ENCODE assay signal across 15 cellular contexts in the genomic region with DNA sequence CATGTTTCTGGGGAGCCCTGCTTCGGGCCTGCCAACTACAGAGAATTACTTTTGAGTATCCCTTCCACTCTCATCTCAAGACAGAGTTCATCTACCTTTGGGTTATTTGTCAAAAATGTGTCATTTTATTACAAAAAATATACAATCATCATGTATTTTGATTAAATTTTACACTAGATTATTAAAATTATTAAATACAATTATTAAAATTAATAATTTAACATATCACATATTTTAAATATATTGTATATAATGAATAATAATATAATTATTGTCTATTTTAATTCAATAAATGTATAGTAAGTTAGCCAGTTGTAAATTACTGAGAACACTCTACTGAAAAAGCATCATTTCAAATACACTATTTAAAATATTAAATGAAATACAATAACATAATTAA. TPM values are rescaled to one million over a fixed set of nuclear protein-coding genes. Genes with fewer than 3 reads are reported as not detected.
DNase-seq lines count a peak whose midpoint lies in the region; ATAC-seq and TF ChIP-seq lines count a peak whose summit lies in the region.
"Had no signal": no experiment of that assay in that cellular context is flagged by ENCODE, and none has a peak within 500 bp of the region (broad histone marks: within the 10 kb centered on the region; RNA-seq: fewer than 3 reads in every experiment).

No MANE protein-coding gene starts in this region.

- H3K36me3 Mint-ChIP-seq in natural killer cell (peaks cover 24% of the 10 kb centered on the region), WTC11 (no peaks in the 10 kb centered on the region), immature natural killer cell (peaks cover 21 to 50% (median 33%) of the 10 kb centered on the region in 3 donors)
- H3K36me3 Mint-ChIP-seq in natural killer cell treated with Interleukin-12 subunit alpha and Interleukin-12 subunit beta and Interleukin-15 and Interleukin-18, amount 100 ng/mL, for 72 hours = peaks cover 45% of the 10 kb centered on the region

- ATAC-seq in natural killer cell (no peak), WTC11 (no peak), HG02885 (IDR thresholded peaks at IDR 0.05; ENCODE audit: poor library complexity, unreplicated experiment) (no peak)
- no peak for ATAC-seq in natural killer cell treated with Interleukin-12 subunit alpha and Interleukin-12 subunit beta and Interleukin-15 and Interleukin-18, amount 100 ng/mL, for 72 hours
- no peak for ATAC-seq in activated CD4-positive, CD25-positive, alpha-beta regulatory T cell treated with anti-CD3 and anti-CD28 coated beads, Interleukin-2, amount 50 U/mL, for 24 hours
- ATAC-seq: HCT116 had no signal

- POLR2A ChIA-PET in WTC11 (lab: Charles Lee) = no interaction called here

- H3K4me1 Mint-ChIP-seq in natural killer cell (peaks cover 48 to 64% of the 10 kb centered on the region in 2 donors), WTC11 (0 out of 2 replicates have a peak, but pooled peaks cover 7% of the 10 kb centered on the region), immature natural killer cell (peaks cover 60 to 82% of the 10 kb centered on the region in 2 donors)
- peaks cover 44 to 58% of the 10 kb centered on the region in 2 donors for H3K4me1 Mint-ChIP-seq in natural killer cell treated with Interleukin-12 subunit alpha and Interleukin-12 subunit beta and Interleukin-15 and Interleukin-18, amount 100 ng/mL, for 72 hours (ENCODE audit: low read depth in 2 of 2)

- TF ChIP-seq CTCF in natural killer cell (IDR thresholded peaks at IDR 0.05) (no peak), WTC11 (IDR thresholded peaks at IDR 0.05) (no peak)

- H3K27me3 Mint-ChIP-seq in natural killer cell (ENCODE audit: low read depth in 2 of 2) (no peaks in the 10 kb centered on the region), WTC11 (ENCODE audit: low read depth) (peaks cover 6% of the 10 kb centered on the region), immature natural killer cell (ENCODE audit: low read depth in 3 of 3) (peaks cover 3 to 21% (median 3%) of the 10 kb centered on the region in 3 donors)
- H3K27me3 Mint-ChIP-seq in natural killer cell treated with Interleukin-12 subunit alpha and Interleukin-12 subunit beta and Interleukin-15 and Interleukin-18, amount 100 ng/mL, for 72 hours = no peaks in the 10 kb centered on the region

- no peak for DNase-seq in natural killer cell
- no peak for DNase-seq in natural killer cell treated with Interleukin-12 subunit alpha and Interleukin-12 subunit beta and Interleukin-15 and Interleukin-18, amount 100 ng/mL, for 72 hours (ENCODE audit: low spot score)
- no peak for DNase-seq in WTC11 (ENCODE audit: low spot score)
- DNase-seq in immature natural killer cell = no peak
- no peak for DNase-seq in NCI-H345 treated with DMSO at 0.1 percent for 48 hours (lab: John Stamatoyannopoulos, UW; ENCODE audit: unreplicated experiment)
- DNase-seq in NCI-H748 treated with DMSO at 0.1 percent for 48 hours (lab: John Stamatoyannopoulos, UW) = no peak
- DNase-seq: DMS79 treated with DMSO at 0.1 percent for 48 hours, GDM1, GM23248, NCI-H146, NCI-H226, NCI-H526 treated with DMSO at 0.1 percent for 48 hours had no signal

- no peaks in the 10 kb centered on the region for H3K9me3 Mint-ChIP-seq in natural killer cell
- H3K9me3 Mint-ChIP-seq in natural killer cell treated with Interleukin-12 subunit alpha and Interleukin-12 subunit beta and Interleukin-15 and Interleukin-18, amount 100 ng/mL, for 72 hours = no peaks in the 10 kb centered on the region
- H3K9me3 Mint-ChIP-seq in WTC11 = no peaks in the 10 kb centered on the region
- no peaks in the 10 kb centered on the region for H3K9me3 Mint-ChIP-seq in immature natural killer cell

- no peak overlapping the region for H3K4me3 Mint-ChIP-seq in natural killer cell
- H3K4me3 Mint-ChIP-seq in natural killer cell treated with Interleukin-12 subunit alpha and Interleukin-12 subunit beta and Interleukin-15 and Interleukin-18, amount 100 ng/mL, for 72 hours = no peak overlapping the region
- no peak overlapping the region for H3K4me3 Mint-ChIP-seq in WTC11
- H3K4me3 Mint-ChIP-seq in immature natural killer cell = no peak overlapping the region

- CTCF ChIA-PET in WTC11 (lab: Charles Lee) = no interaction called here

- intact Hi-C loops in natural killer cell (cut with micrococcal nuclease) = loop anchor here (5.0 kb wide), 1 partner anchor 37 kb away; no protein-coding TSS in a partner anchor

- H3K27ac Mint-ChIP-seq in natural killer cell (peak overlapping the region; percentile 82 to 95), WTC11 (no peak overlapping the region), immature natural killer cell (peak overlapping the region; percentile 49 to 92 (median 86))
- no peak overlapping the region for H3K27ac Mint-ChIP-seq in natural killer cell treated with Interleukin-12 subunit alpha and Interleukin-12 subunit beta and Interleukin-15 and Interleukin-18, amount 100 ng/mL, for 72 hours

TF ChIP-seq in WTC11, 78 proteins besides CTCF, POLR2A, EP300 and RAD21:
- TF ChIP-seq NFYB (CRISPR knock-in tag; conservative IDR thresholded peaks at IDR 0.05; ENCODE audit: low read depth) = no peak
- peak; percentile 91 for TF ChIP-seq HMGA2 (CRISPR knock-in tag; IDR thresholded peaks at IDR 0.05)

RNA-seq across cellular contexts. Expression of gene FIGNL1, which starts 50.9 kb away (rescaled TPM):
- 10 to 100 TPM in 1 of 3 donors, 1 to 10 TPM in 2; 5.5 to 12.6 (median 7.6) TPM for total RNA-seq in natural killer cell
- total RNA-seq in natural killer cell treated with Interleukin-12 subunit alpha and Interleukin-12 subunit beta and Interleukin-15 and Interleukin-18, amount 100 ng/mL, for 72 hours = 10 to 100 TPM; 28.7 to 41.1 TPM
- total RNA-seq in WTC11 (2021) = 6.4 to 7.1 TPM (median 6.7 TPM) in 3 replicates
- 10 to 100 TPM in 1 of 3 donors, 1 to 10 TPM in 2; 1.8 to 10.3 (median 3.7) TPM for polyA plus RNA-seq in immature natural killer cell

Comparison
In these comparisons a context has a peak if more than half of its experiments do, and no peak if none do; other contexts are left out.
1. H3K27ac Mint-ChIP-seq: peak in natural killer cell (2 of 2) and immature natural killer cell (6 of 6); none in natural killer cell treated with Interleukin-12 subunit alpha and Interleukin-12 subunit beta and Interleukin-15 and Interleukin-18, amount 100 ng/mL, for 72 hours (0 of 2) and WTC11 (single experiment).